Comparison of ENCODE assay signal across 18 cellular contexts in the genomic region with DNA sequence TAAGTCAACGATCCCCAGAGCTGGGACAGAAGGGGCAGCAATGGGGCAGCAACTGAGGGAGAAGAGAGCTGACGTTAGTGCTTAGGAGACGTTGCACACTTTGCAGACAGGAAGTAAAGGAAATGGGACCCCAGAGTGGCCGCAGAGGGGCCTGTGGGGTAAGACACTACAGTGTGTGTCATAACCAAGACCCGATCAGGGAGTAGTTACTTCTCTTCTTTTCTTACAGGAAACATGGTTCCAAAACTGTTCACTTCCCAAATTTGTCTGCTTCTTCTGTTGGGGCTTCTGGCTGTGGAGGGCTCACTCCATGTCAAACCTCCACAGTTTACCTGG. TPM values are rescaled to one million over a fixed set of nuclear protein-coding genes. Genes with fewer than 3 reads are reported as not detected.
"Had no signal": no experiment of that assay in that cellular context is flagged by ENCODE, and none has a peak within 500 bp of the region (broad histone marks: within the 10 kb centered on the region; RNA-seq: fewer than 3 reads in every experiment).

No MANE protein-coding gene starts in this region.

RNA-seq across cellular contexts. Expression of a gene that starts 0.2 kb away (rescaled TPM):
- total RNA-seq: activated B cell treated with CpG ODN at 0.5 μM for 24 hours; activated CD8-positive, alpha-beta T cell treated with anti-CD3 and anti-CD28 coated beads for 36 hours; activated T-cell treated with anti-CD3 and anti-CD28 coated beads, Interleukin-2, amount 50 U/mL, for 4 hours; activated T-helper 17 cell treated with anti-CD3 and anti-CD28 coated beads, Interleukin-2, amount 50 U/mL, for 72 hours; astrocyte; cerebellum; mammary epithelial cell; mesothelial cell of epicardium; osteocyte; progenitor cell of endocrine pancreas; renal cortical epithelial cell had no signal
- polyA plus RNA-seq: mammary epithelial cell had no signal

RNA-seq across cellular contexts. Expression of a gene that starts 43.6 kb away (rescaled TPM):
- total RNA-seq: activated CD8-positive, alpha-beta T cell treated with anti-CD3 and anti-CD28 coated beads for 36 hours; cardiac septum; cerebellum; gastrocnemius medialis; left ventricle myocardium inferior; mammary epithelial cell; natural killer cell; progenitor cell of endocrine pancreas; renal cortical epithelial cell; sigmoid colon; subcutaneous adipose tissue; thoracic aorta had no signal
